Comparison of ENCODE assay signal across 1 cellular context in the genomic region with DNA sequence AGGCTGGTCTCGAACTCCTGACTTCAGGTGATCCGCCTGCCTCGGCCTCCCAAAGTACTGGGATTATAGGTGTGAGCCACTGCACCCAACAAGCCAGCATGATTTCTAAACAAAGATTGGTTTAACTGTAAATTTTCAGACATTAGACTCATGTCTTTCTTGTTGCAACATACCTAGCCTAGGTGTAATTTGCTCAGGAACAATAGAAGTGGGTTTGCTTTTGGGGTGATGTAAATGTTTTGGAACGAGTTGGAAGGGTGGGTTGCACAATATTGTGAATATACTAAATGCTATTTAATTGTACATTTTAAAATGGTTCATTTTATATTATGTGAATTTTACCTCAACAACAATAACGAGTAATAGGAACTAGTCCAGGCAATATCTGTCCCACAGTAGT.
TF ChIP-seq lines count a peak whose summit lies in the region.

No MANE protein-coding gene starts in this region.

TF ChIP-seq in IMR-90, 13 proteins besides CTCF, POLR2A, EP300 and RAD21:
- TF ChIP-seq CEBPB (IDR thresholded peaks at IDR 0.05; ENCODE audit: low read depth, low read length), result peak; percentile 52
- TF ChIP-seq RFX5 (IDR thresholded peaks at IDR 0.05; ENCODE audit: low read depth, low read length), result no peak
